ENCODE assay signal across 11 cellular contexts in the genomic region with DNA sequence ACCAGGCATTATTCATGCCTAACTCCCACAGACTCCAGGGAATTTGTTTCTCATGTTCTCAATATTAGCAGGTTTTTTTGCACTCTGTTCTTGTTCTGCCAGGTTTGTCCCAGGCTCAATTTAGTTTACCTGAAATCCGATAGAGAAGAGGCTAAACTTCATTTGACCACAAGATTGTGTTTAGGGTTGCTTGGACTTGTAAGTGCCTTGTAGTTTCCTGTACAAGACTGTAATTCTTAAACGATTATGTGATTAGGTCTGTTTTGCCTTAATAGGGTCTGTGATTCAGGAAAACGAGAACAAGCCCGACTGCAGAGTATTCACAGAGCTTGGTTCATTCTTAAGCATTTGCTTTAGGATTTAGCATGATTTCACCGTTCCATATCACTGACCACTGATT. TPM values are rescaled to one million over a fixed set of nuclear protein-coding genes. Genes with fewer than 3 reads are reported as not detected.
DNase-seq lines count a peak whose midpoint lies in the region; ATAC-seq and TF ChIP-seq lines count a peak whose summit lies in the region.
"Had no signal": no experiment of that assay in that cellular context is flagged by ENCODE, and none has a peak within 500 bp of the region (broad histone marks: within the 10 kb centered on the region; RNA-seq: fewer than 3 reads in every experiment).

No MANE protein-coding gene starts in this region.

- no peaks in the 10 kb centered on the region for H3K9me3 ChIP-seq in adipocyte (ENCODE audit: control insufficient read depth, low read length)
- H3K9me3 ChIP-seq in gastroesophageal sphincter, result no peaks in the 10 kb centered on the region
- H3K9me3 ChIP-seq: mucosa of descending colon had no signal

- no peak overlapping the region for H3K27ac Mint-ChIP-seq in activated naive CD8-positive, alpha-beta T cell treated with anti-CD3 and anti-CD28 coated beads for 36 hours
- H3K27ac Mint-ChIP-seq: CD4-positive, alpha-beta T cell had no signal

- peaks cover 49% of the 10 kb centered on the region for H3K4me1 ChIP-seq in adipocyte (ENCODE audit: control insufficient read depth, insufficient read depth, low read length)
- H3K4me1 ChIP-seq in gastroesophageal sphincter, result peaks cover 3 to 54% (median 24%) of the 10 kb centered on the region in 3 donors

- no peak for TF ChIP-seq EP300 in gastroesophageal sphincter (IDR thresholded peaks at IDR 0.05)

- TF ChIP-seq CTCF in AG10803 (conservative IDR thresholded peaks at IDR 0.05; ENCODE audit: low read length) (no peak), gastroesophageal sphincter (IDR thresholded peaks at IDR 0.05) (no peak)

- peaks cover 6% of the 10 kb centered on the region for H3K36me3 Mint-ChIP-seq in activated naive CD8-positive, alpha-beta T cell treated with anti-CD3 and anti-CD28 coated beads for 36 hours

- H3K4me3 Mint-ChIP-seq in activated naive CD8-positive, alpha-beta T cell treated with anti-CD3 and anti-CD28 coated beads for 36 hours, result no peak overlapping the region
- H3K4me3 Mint-ChIP-seq: CD4-positive, alpha-beta T cell had no signal

- H3K4me3 ChIP-seq in AG10803 (ENCODE audit: low read length), result peak overlapping the region; percentile 76
- peak overlapping the region; percentile 91 for H3K4me3 ChIP-seq in adipocyte (ENCODE audit: low read length)
- peak overlapping the region; percentile 84 to 89 for H3K4me3 ChIP-seq in gastroesophageal sphincter
- H3K4me3 ChIP-seq: mucosa of descending colon had no signal

- DNase-seq in AG10803 (ENCODE audit: low read depth) (no peak), adipocyte (ENCODE audit: low read depth) (no peak), retina (peak; percentile 39), SW480 (ENCODE audit: low spot score) (no peak), left lobe of liver (ENCODE audit: low spot score) (no peak)
- DNase-seq in activated naive CD8-positive, alpha-beta T cell treated with anti-CD3 and anti-CD28 coated beads for 36 hours, result no peak
- DNase-seq: activated gamma-delta T cell; CD4-positive, alpha-beta T cell had no signal

- H3K27me3 ChIP-seq in adipocyte (replicated peaks; ENCODE audit: control insufficient read depth, insufficient read depth, low read length), result no peaks in the 10 kb centered on the region
- no peaks in the 10 kb centered on the region for H3K27me3 ChIP-seq in gastroesophageal sphincter

- peak overlapping the region in 3 of 4 donors; percentile 32 to 91 (median 82) for H3K27ac ChIP-seq in gastroesophageal sphincter

- peaks cover 8% of the 10 kb centered on the region for H3K36me3 ChIP-seq in adipocyte (ENCODE audit: control insufficient read depth, insufficient read depth, low read length, severe bottlenecking)
- H3K36me3 ChIP-seq in gastroesophageal sphincter, result no peaks in the 10 kb centered on the region

- H3K9ac ChIP-seq in adipocyte (ENCODE audit: low read length), result peak overlapping the region; percentile 91

- 24 to 27% methylated on average over 5 of the region's 5 CpGs for WGBS in gastroesophageal sphincter (ENCODE audit: low coverage in 1 of 2), 2 donors

- H3K27me3 Mint-ChIP-seq in activated naive CD8-positive, alpha-beta T cell treated with anti-CD3 and anti-CD28 coated beads for 36 hours, result peaks cover 79% of the 10 kb centered on the region

- peaks cover 41% of the 10 kb centered on the region for H3K4me1 Mint-ChIP-seq in activated naive CD8-positive, alpha-beta T cell treated with anti-CD3 and anti-CD28 coated beads for 36 hours

- ATAC-seq in gastroesophageal sphincter (no peak), left lobe of liver (no peak), GM21367 (IDR thresholded peaks at IDR 0.05; ENCODE audit: unreplicated experiment) (no peak)

- TF ChIP-seq POLR2A in gastroesophageal sphincter (IDR thresholded peaks at IDR 0.05), result no peak

- H3K9me3 Mint-ChIP-seq in activated naive CD8-positive, alpha-beta T cell treated with anti-CD3 and anti-CD28 coated beads for 36 hours, result peaks cover 3% of the 10 kb centered on the region
- H3K9me3 Mint-ChIP-seq: CD4-positive, alpha-beta T cell had no signal

RNA-seq across cellular contexts. Expression of gene PRSS23, which starts 1.8 kb away (rescaled TPM):
- total RNA-seq in gastroesophageal sphincter (10 to 100 TPM; 34.5 to 87.2 (median 68.8) TPM), left lobe of liver (10.2 TPM)
- total RNA-seq in activated naive CD8-positive, alpha-beta T cell treated with anti-CD3 and anti-CD28 coated beads for 36 hours, result 1 to 10 TPM; 3.7 to 4.0 TPM
